Comparison of ENCODE assay signal across 20 cellular contexts in genomic region chr17:75468779-75469373, GRCh38. TPM values are rescaled to one million over a fixed set of nuclear protein-coding genes. Genes with fewer than 3 reads are reported as not detected.
DNase-seq lines count a peak whose midpoint lies in the region; ATAC-seq and TF ChIP-seq lines count a peak whose summit lies in the region.
"Had no signal": no experiment of that assay in that cellular context is flagged by ENCODE, and none has a peak within 500 bp of the region (broad histone marks: within the 10 kb centered on the region; RNA-seq: fewer than 3 reads in every experiment).

No MANE protein-coding gene starts in this region.

- H3K27me3 ChIP-seq in heart right ventricle (no peaks in the 10 kb centered on the region), right atrium auricular region (no peaks in the 10 kb centered on the region), esophagus squamous epithelium (no peaks in the 10 kb centered on the region), trophoblast cell (ENCODE audit: insufficient read depth, low read length) (no peaks in the 10 kb centered on the region)
- H3K27me3 ChIP-seq: BE2C, gastroesophageal sphincter, vagina had no signal

- TF ChIP-seq CTCF in heart right ventricle (IDR thresholded peaks at IDR 0.05) (no peak), right atrium auricular region (IDR thresholded peaks at IDR 0.05) (no peak), esophagus squamous epithelium (IDR thresholded peaks at IDR 0.05) (no peak), GM10248 (IDR thresholded peaks at IDR 0.05; ENCODE audit: control extremely low read depth, extremely low read depth, low read depth, missing control alignments) (no peak)

- CTCF ChIA-PET in GM10248 (lab: Yijun Ruan, JAX) = interaction anchor here (1.0 to 1.3 kb wide), 3 partner anchors 9 to 19 kb away, joined by 3 to 4 read pairs (median 3); no protein-coding TSS in a partner anchor

- no peaks in the 10 kb centered on the region for H3K79me1 ChIP-seq in trophoblast cell (ENCODE audit: low read length)

- POLR2A ChIA-PET in GM10248 (lab: Yijun Ruan, JAX) = no interaction called here

- no peaks in the 10 kb centered on the region for H3K27me3 Mint-ChIP-seq in activated T-cell treated with anti-CD3 and anti-CD28 coated beads, Interleukin-2, amount 50 U/mL, for 72 hours (ENCODE audit: low read depth)

- H3K4me3 Mint-ChIP-seq in activated T-cell treated with anti-CD3 and anti-CD28 coated beads, Interleukin-2, amount 50 U/mL, for 72 hours = no peak overlapping the region
- H3K4me3 Mint-ChIP-seq: nephron progenitor cell had no signal

- H3K9me3 Mint-ChIP-seq in activated T-cell treated with anti-CD3 and anti-CD28 coated beads, Interleukin-2, amount 50 U/mL, for 72 hours = no peaks in the 10 kb centered on the region
- H3K9me3 Mint-ChIP-seq: activated T-helper 2 cell treated with anti-CD3 and anti-CD28 coated beads, Interferon-gamma antibody, Interleukin-2, Interleukin-4, amounts not matched to agents 10 μg/mL and 5 μg/mL and 100 μg/mL, durations not matched to agents 14 hours and 24 hours and 36 hours had no signal

- H3K18ac ChIP-seq in trophoblast cell (ENCODE audit: low read length) = no peak overlapping the region

- H3K4me3 ChIP-seq in heart right ventricle = no peak overlapping the region
- H3K4me3 ChIP-seq in right atrium auricular region = no peak overlapping the region
- H3K4me3 ChIP-seq in esophagus squamous epithelium = no peak overlapping the region
- H3K4me3 ChIP-seq in trophoblast cell (ENCODE audit: low read depth, low read length) = no peak overlapping the region
- H3K4me3 ChIP-seq: gastroesophageal sphincter, vagina had no signal

- peak in 4 of 8 donors; percentile 40 to 59 (median 47) for ATAC-seq in heart right ventricle
- no peak for ATAC-seq in activated T-cell treated with anti-CD3 and anti-CD28 coated beads, Interleukin-2, amount 50 U/mL, for 72 hours (replicated peaks in 1 of 2)

- in situ Hi-C loops in G401 (cut with HindIII; ENCODE audit: low sequenced_read_pairs) = no loop called here

- DNase-seq in heart right ventricle (no peak), right atrium auricular region (ENCODE audit: low spot score) (no peak), esophagus squamous epithelium (lab: John Stamatoyannopoulos, UW) (no peak), trophoblast cell (peak; percentile 68 to 80), GM10248 (ENCODE audit: extremely low spot score) (no peak), G401 (ENCODE audit: low spot score) (no peak), GOT3 (lab: John Stamatoyannopoulos, UW) (no peak)
- no peak for DNase-seq in activated T-cell treated with anti-CD3 and anti-CD28 coated beads, Interleukin-2, amount 50 U/mL, for 72 hours
- DNase-seq: activated CD4-positive, alpha-beta T cell treated with anti-CD3 and anti-CD28 coated beads for 4 hours; BE2C; kidney; NCI-H1417; NCI-H526; nephron progenitor cell; SIG-M5; T-helper 1 cell had no signal

- no peak overlapping the region for H3K14ac ChIP-seq in trophoblast cell (ENCODE audit: low read length)

- intact Hi-C loops in heart right ventricle (cut with DNase I) (loop anchor here in 1 of 10 donors (1.0 kb wide), 1 partner anchor 9 kb away; no protein-coding TSS in a partner anchor), esophagus squamous epithelium (cut with DNase I) (no loop called here)

- no peaks in the 10 kb centered on the region for H3K4me1 Mint-ChIP-seq in activated T-cell treated with anti-CD3 and anti-CD28 coated beads, Interleukin-2, amount 50 U/mL, for 72 hours (ENCODE audit: low read depth)

- 81 to 85% methylated on average over 13 of the region's 13 CpGs for whole genome bisulfite sequencing in heart right ventricle, 2 donors
- 85 to 89% methylated on average over 7 to 8 of the region's 13 CpGs for WGBS in esophagus squamous epithelium, 2 donors
- WGBS in trophoblast cell (ENCODE audit: extremely low coverage, insufficient coverage, insufficient read length) = no CpG with 5 or more reads among the region's 13 CpGs

- peaks cover 0 to 35% (median 0%) of the 10 kb centered on the region in 9 donors for H3K36me3 ChIP-seq in heart right ventricle
- peaks cover 9% of the 10 kb centered on the region for H3K36me3 ChIP-seq in right atrium auricular region
- H3K36me3 ChIP-seq in esophagus squamous epithelium = peaks cover 0 to 25% (median 13%) of the 10 kb centered on the region in 3 donors
- H3K36me3 ChIP-seq in trophoblast cell (ENCODE audit: control insufficient read depth in 1 of 2, insufficient read depth in 2 of 2, low read length in 2 of 2) = peaks cover 13 to 19% of the 10 kb centered on the region in 2 experiments
- H3K36me3 ChIP-seq: vagina had no signal

- H3K4ac ChIP-seq in trophoblast cell (ENCODE audit: low read depth, low read length) = no peak overlapping the region

- peaks cover 0 to 37% (median 15%) of the 10 kb centered on the region in 9 donors for H3K4me1 ChIP-seq in heart right ventricle
- H3K4me1 ChIP-seq in right atrium auricular region = peaks cover 0 to 26% of the 10 kb centered on the region in 2 donors
- peaks cover 7 to 25% (median 11%) of the 10 kb centered on the region in 3 donors for H3K4me1 ChIP-seq in esophagus squamous epithelium
- H3K4me1 ChIP-seq in trophoblast cell (ENCODE audit: control insufficient read depth in 1 of 2, insufficient read depth in 2 of 2, low read length in 2 of 2) = no peaks in the 10 kb centered on the region
- H3K4me1 ChIP-seq: BE2C had no signal

- H3K9me3 ChIP-seq in heart right ventricle (peaks cover 0 to 9% (median 0%) of the 10 kb centered on the region in 11 donors), right atrium auricular region (no peaks in the 10 kb centered on the region), esophagus squamous epithelium (no peaks in the 10 kb centered on the region), trophoblast cell (ENCODE audit: insufficient read depth, low read depth, low read length) (no peaks in the 10 kb centered on the region)
- H3K9me3 ChIP-seq: BE2C, gastroesophageal sphincter, vagina had no signal

- H4K12ac ChIP-seq in trophoblast cell (ENCODE audit: low read depth, low read length) = no peak overlapping the region

- no peaks in the 10 kb centered on the region for H3K79me2 ChIP-seq in trophoblast cell (ENCODE audit: control insufficient read depth, insufficient read depth, low read length, poor library complexity)

- no peak overlapping the region for H2AK5ac ChIP-seq in trophoblast cell (ENCODE audit: low read length)

- H3K9ac ChIP-seq in trophoblast cell (ENCODE audit: low read length) = no peak overlapping the region

- H2BK5ac ChIP-seq in trophoblast cell (ENCODE audit: low read depth, low read length, poor library complexity) = no peak overlapping the region

- H3K23ac ChIP-seq in trophoblast cell (ENCODE audit: low read length) = no peak overlapping the region

- peak overlapping the region in 7 of 10 donors; percentile 15 to 61 (median 32) for H3K27ac ChIP-seq in heart right ventricle
- peak overlapping the region in 1 of 2 donors; percentile 41 for H3K27ac ChIP-seq in right atrium auricular region
- peak overlapping the region in 3 of 4 donors; percentile 21 to 56 (median 48) for H3K27ac ChIP-seq in esophagus squamous epithelium
- H3K27ac ChIP-seq in trophoblast cell (ENCODE audit: low read depth, low read length) = no peak overlapping the region
- H3K27ac ChIP-seq: epithelial cell of prostate, vagina had no signal

- TF ChIP-seq POLR2A in esophagus squamous epithelium (IDR thresholded peaks at IDR 0.05) = no peak

- no peak overlapping the region for H2AFZ ChIP-seq in trophoblast cell (ENCODE audit: insufficient read depth, low read length, poor library complexity)

- H4K91ac ChIP-seq in trophoblast cell (ENCODE audit: low read depth, low read length) = no peak overlapping the region

- no peak overlapping the region for H2BK120ac ChIP-seq in trophoblast cell (ENCODE audit: insufficient read depth, low read length, poor library complexity)

- no peak overlapping the region for H2BK12ac ChIP-seq in trophoblast cell (ENCODE audit: low read length)

- no peak overlapping the region for H3K27ac Mint-ChIP-seq in activated T-cell treated with anti-CD3 and anti-CD28 coated beads, Interleukin-2, amount 50 U/mL, for 72 hours
- H3K27ac Mint-ChIP-seq: activated T-helper 2 cell treated with anti-CD3 and anti-CD28 coated beads, Interferon-gamma antibody, Interleukin-2, Interleukin-4, amounts not matched to agents 10 μg/mL and 5 μg/mL and 100 μg/mL, durations not matched to agents 14 hours and 24 hours and 36 hours had no signal

- H3K36me3 Mint-ChIP-seq in activated T-cell treated with anti-CD3 and anti-CD28 coated beads, Interleukin-2, amount 50 U/mL, for 72 hours (ENCODE audit: insufficient read depth in 2 of 2) = peaks cover 0 to 1% of the 10 kb centered on the region in 2 donors

- H3K4me2 ChIP-seq in trophoblast cell (ENCODE audit: low read length) = no peak overlapping the region

- H4K8ac ChIP-seq in trophoblast cell (ENCODE audit: low read depth, low read length) = no peak overlapping the region

RNA-seq across cellular contexts. Expression of gene TMEM94, which starts 12.4 kb away (rescaled TPM):
- total RNA-seq in heart right ventricle = 10 to 100 TPM; 29.0 to 66.7 (median 41.3) TPM
- polyA plus RNA-seq in heart right ventricle = 10 to 100 TPM; 25.6 to 56.1 TPM
- 10 to 100 TPM; 56.3 to 61.6 TPM for total RNA-seq in right atrium auricular region
- total RNA-seq in esophagus squamous epithelium = 10 to 100 TPM; 19.3 to 56.5 (median 28.3) TPM
- polyA plus RNA-seq in trophoblast cell (2013) = 64.9 and 65.9 TPM in 2 replicates
- total RNA-seq in G401 (2014; rRNA removed; shearing (Covaris generic)) = 50.3 and 53.2 TPM in 2 replicates
- 10 to 100 TPM; 70.7 to 76.4 TPM for total RNA-seq in activated T-cell treated with anti-CD3 and anti-CD28 coated beads, Interleukin-2, amount 50 U/mL, for 72 hours

RNA-seq across cellular contexts. Expression of gene CASKIN2, which starts 46.5 kb away (rescaled TPM):
- total RNA-seq in heart right ventricle (10 to 100 TPM; 29.0 to 59.2 (median 37.2) TPM), right atrium auricular region (10 to 100 TPM; 18.3 to 28.7 TPM), esophagus squamous epithelium (10 to 100 TPM in 3 of 4 donors, 1 to 10 TPM in 1; 9.5 to 12.2 (median 10.4) TPM)
- polyA plus RNA-seq in heart right ventricle = 10 to 100 TPM; 17.6 to 31.2 TPM
- 5.6 and 5.7 TPM in 2 replicates for polyA plus RNA-seq in trophoblast cell (2013)
- total RNA-seq in G401 (2014; rRNA removed; shearing (Covaris generic)) = 11.6 and 11.8 TPM in 2 replicates
- 1 to 10 TPM; 4.1 to 6.6 TPM for total RNA-seq in activated T-cell treated with anti-CD3 and anti-CD28 coated beads, Interleukin-2, amount 50 U/mL, for 72 hours

RNA-seq across cellular contexts. Expression of gene TSEN54, which starts 47.5 kb away (rescaled TPM):
- total RNA-seq in heart right ventricle = 1 to 10 TPM; 4.2 to 9.9 (median 6.1) TPM
- polyA plus RNA-seq in heart right ventricle = 10 to 100 TPM; 13.6 to 18.1 TPM
- 10 to 100 TPM in 1 of 2 donors, 1 to 10 TPM in 1; 9.6 to 13.8 TPM for total RNA-seq in right atrium auricular region
- total RNA-seq in esophagus squamous epithelium = 10 to 100 TPM; 18.3 to 33.2 (median 23.1) TPM
- 10.4 and 11.3 TPM in 2 replicates for polyA plus RNA-seq in trophoblast cell (2013)
- 47.2 and 56.3 TPM in 2 replicates for total RNA-seq in G401 (2014; rRNA removed; shearing (Covaris generic))
- total RNA-seq in activated T-cell treated with anti-CD3 and anti-CD28 coated beads, Interleukin-2, amount 50 U/mL, for 72 hours = 10 to 100 TPM; 34.8 to 49.5 TPM

RNA-seq across cellular contexts. Expression of gene LLGL2, which starts 56.6 kb away (rescaled TPM):
- 1 to 10 TPM; 1.1 to 5.0 (median 2.6) TPM for total RNA-seq in heart right ventricle
- polyA plus RNA-seq in heart right ventricle = 10 to 100 TPM in 1 of 2 donors, 1 to 10 TPM in 1; 5.6 to 14.8 TPM
- total RNA-seq in right atrium auricular region = 1 to 10 TPM; 4.1 to 8.5 TPM
- total RNA-seq in esophagus squamous epithelium = 100 to 1,000 TPM in 1 of 4 donors, 10 to 100 TPM in 3; 40.0 to 101 (median 67.3) TPM
- polyA plus RNA-seq in trophoblast cell (2013) = 25.4 and 29.0 TPM in 2 replicates
- total RNA-seq in G401 (2014; rRNA removed; shearing (Covaris generic)) = 28.9 and 37.8 TPM in 2 replicates
- total RNA-seq in activated T-cell treated with anti-CD3 and anti-CD28 coated beads, Interleukin-2, amount 50 U/mL, for 72 hours = 10 to 100 TPM; 12.5 to 17.4 TPM

Comparison
In these comparisons a context has a peak if more than half of its experiments do, and no peak if none do; other contexts are left out.
1. DNase-seq: peak in trophoblast cell (2 of 2); none in heart right ventricle (0 of 2), right atrium auricular region (single experiment), esophagus squamous epithelium (single experiment), GM10248 (single experiment), G401 (single experiment), GOT3 (single experiment) and activated T-cell treated with anti-CD3 and anti-CD28 coated beads, Interleukin-2, amount 50 U/mL, for 72 hours (0 of 2).